In genomic region chr7:29946428-29947186, GRCh38 we compare ENCODE assay signal across 10 cellular contexts. TPM values are rescaled to one million over a fixed set of nuclear protein-coding genes. Genes with fewer than 3 reads are reported as not detected.
DNase-seq lines count a peak whose midpoint lies in the region; ATAC-seq, FAIRE-seq and TF ChIP-seq lines count a peak whose summit lies in the region.
"Had no signal": no experiment of that assay in that cellular context is flagged by ENCODE, and none has a peak within 500 bp of the region (broad histone marks: within the 10 kb centered on the region; RNA-seq: fewer than 3 reads in every experiment).

No MANE protein-coding gene starts in this region.

- no peak overlapping the region for H3K27ac Mint-ChIP-seq in activated naive CD8-positive, alpha-beta T cell treated with anti-CD3 and anti-CD28 coated beads for 36 hours

- FAIRE-seq in kidney (lab: Jason Lieb, UNC), result no peak

- H3K36me3 ChIP-seq in ascending aorta (peaks cover 32 to 56% of the 10 kb centered on the region in 2 donors), kidney (ENCODE audit: control insufficient read depth in 1 of 2, insufficient read depth in 2 of 2, low read length in 2 of 2) (peaks cover 0 to 9% of the 10 kb centered on the region in 2 donors)

- no peak overlapping the region for H3K4me3 ChIP-seq in AG04449 (ENCODE audit: low read depth, low read length)
- H3K4me3 ChIP-seq in ascending aorta, result no peak overlapping the region
- H3K4me3 ChIP-seq in kidney (ENCODE audit: low read length in 2 of 2), result no peak overlapping the region

- H3K36me3 Mint-ChIP-seq in activated naive CD8-positive, alpha-beta T cell treated with anti-CD3 and anti-CD28 coated beads for 36 hours, result peaks cover 5% of the 10 kb centered on the region

- H3K9me3 ChIP-seq in ascending aorta (no peaks in the 10 kb centered on the region), kidney (ENCODE audit: control insufficient read depth in 1 of 2, low read length in 2 of 2) (no peaks in the 10 kb centered on the region)
- H3K9me3 ChIP-seq: neutrophil had no signal

- DNase-seq in AG04449 (ENCODE audit: low read depth, low spot score) (no peak), HCEC 1CT (peak; percentile 5), ascending aorta (ENCODE audit: low spot score in 2 of 2) (no peak), kidney (no peak), NCI-H2081 (lab: John Stamatoyannopoulos, UW) (no peak)
- no peak for DNase-seq in activated naive CD8-positive, alpha-beta T cell treated with anti-CD3 and anti-CD28 coated beads for 36 hours
- DNase-seq in activated naive CD4-positive, alpha-beta T cell treated with anti-CD3 and anti-CD28 coated beads, Interleukin-2, amount 50 U/mL, for 16 hours, result no peak
- DNase-seq: activated gamma-delta T cell had no signal

- ATAC-seq in GM21423 (IDR thresholded peaks at IDR 0.05; ENCODE audit: unreplicated experiment), result no peak

- peak; percentile 27 for TF ChIP-seq CTCF in AG04449 (IDR thresholded peaks at IDR 0.05; ENCODE audit: insufficient read depth, low read length, missing control alignments)
- TF ChIP-seq CTCF in ascending aorta (IDR thresholded peaks at IDR 0.05), result peak in 2 of 3 experiments; percentile 16 to 53
- peak; percentile 36 for TF ChIP-seq CTCF in kidney (IDR thresholded peaks at IDR 0.05; ENCODE audit: borderline replicate concordance, extremely low read depth, insufficient read depth)

- H3K4me1 Mint-ChIP-seq in activated naive CD8-positive, alpha-beta T cell treated with anti-CD3 and anti-CD28 coated beads for 36 hours, result no peaks in the 10 kb centered on the region

- no peak overlapping the region for H3K9ac ChIP-seq in kidney (ENCODE audit: low read length in 2 of 2)

- POLR2A ChIA-PET in AG04449 (lab: Yijun Ruan, JAX), result no interaction called here

- intact Hi-C loops in ascending aorta (cut with DNase I), result loop anchor here (2.0 to 5.0 kb wide), 2 partner anchors 116 to 466 kb away; no protein-coding TSS in a partner anchor
- intact Hi-C loops in kidney (cut with DNase I), result no loop called here

- H3K4me3 Mint-ChIP-seq in activated naive CD8-positive, alpha-beta T cell treated with anti-CD3 and anti-CD28 coated beads for 36 hours, result no peak overlapping the region

- no peaks in the 10 kb centered on the region for H3K27me3 ChIP-seq in ascending aorta
- H3K27me3 ChIP-seq: neutrophil had no signal

- no peaks in the 10 kb centered on the region for H3K9me3 Mint-ChIP-seq in activated naive CD8-positive, alpha-beta T cell treated with anti-CD3 and anti-CD28 coated beads for 36 hours

- H3K27me3 Mint-ChIP-seq in activated naive CD8-positive, alpha-beta T cell treated with anti-CD3 and anti-CD28 coated beads for 36 hours, result no peaks in the 10 kb centered on the region

- no peaks in the 10 kb centered on the region for H3K4me1 ChIP-seq in ascending aorta
- no peaks in the 10 kb centered on the region for H3K4me1 ChIP-seq in kidney (ENCODE audit: control insufficient read depth in 1 of 2, insufficient read depth in 1 of 2, low read depth in 1 of 2, low read length in 2 of 2)

- CTCF ChIA-PET in AG04449 (lab: Yijun Ruan, JAX), result interaction anchor here (0.9 to 4.1 kb wide), 6 partner anchors 12 to 115 kb away, joined by 3 to 25 read pairs (median 4); no protein-coding TSS in a partner anchor

- H3K27ac ChIP-seq in ascending aorta (no peak overlapping the region), kidney (ENCODE audit: low read depth in 2 of 2, low read length in 2 of 2) (no peak overlapping the region)
- H3K27ac ChIP-seq: neutrophil had no signal

RNA-seq across cellular contexts. Expression of gene SCRN1, which starts 43.0 kb away (rescaled TPM):
- total RNA-seq in ascending aorta (31.0 TPM), kidney (85.6 TPM)
- polyA plus RNA-seq in kidney (ENCODE audit: insufficient read depth, low read depth, low replicate concordance), result 22.2 TPM
- total RNA-seq in activated naive CD8-positive, alpha-beta T cell treated with anti-CD3 and anti-CD28 coated beads for 36 hours, result 1 to 10 TPM; 8.2 to 9.2 TPM
